ENCODE assay signal across 8 cellular contexts in genomic region chr6:27503436-27504030, GRCh38. TPM values are rescaled to one million over a fixed set of nuclear protein-coding genes. Genes with fewer than 3 reads are reported as not detected.
DNase-seq lines count a peak whose midpoint lies in the region; ATAC-seq and FAIRE-seq lines count a peak whose summit lies in the region.

No MANE protein-coding gene starts in this region.

- WGBS in ectodermal cell, 2 experiments: 2% methylated on average over 21 of the region's 21 CpGs

- peaks cover 24% of the 10 kb centered on the region for H3K27me3 ChIP-seq in ectodermal cell (ENCODE audit: control insufficient read depth, insufficient read depth, low read length, poor library complexity, severe bottlenecking)

- H3K36me3 ChIP-seq in ectodermal cell (ENCODE audit: control insufficient read depth, insufficient read depth, low read length): no peaks in the 10 kb centered on the region

- no peaks in the 10 kb centered on the region for H3K4me1 ChIP-seq in ectodermal cell (ENCODE audit: control insufficient read depth, insufficient read depth, low read length)

- H3K9me3 ChIP-seq in ectodermal cell (ENCODE audit: control insufficient read depth, low read length): no peaks in the 10 kb centered on the region

- DNase-seq in NCI-H69 (lab: John Stamatoyannopoulos, UW) (peak; percentile 74), medulla oblongata (ENCODE audit: extremely low spot score) (peak; percentile 86)
- DNase-seq in activated CD4-positive, alpha-beta T cell treated with anti-CD3 and anti-CD28 coated beads, Interleukin-2, amount 50 U/mL, for 24 hours (ENCODE audit: low read depth in 1 of 2, low spot score in 1 of 2): peak; percentile 72 to 81
- DNase-seq in stimulated activated CD8-positive, alpha-beta memory T cell treated with anti-CD3 and anti-CD28 coated beads, Interleukin-15, amount 100 ng/mL, for 1 hour (ENCODE audit: low read depth): peak; percentile 63

- H3K4me3 ChIP-seq in ectodermal cell (ENCODE audit: insufficient read depth, low read depth, low read length): peak overlapping the region; percentile 79

- H3K27ac ChIP-seq in ectodermal cell (ENCODE audit: insufficient read depth, low read depth, low read length, poor library complexity, severe bottlenecking): no peak overlapping the region

- peak; percentile 70 for FAIRE-seq in G401.6 (lab: Jason Lieb, UNC)

- ATAC-seq in HG02885 (IDR thresholded peaks at IDR 0.05; ENCODE audit: poor library complexity, unreplicated experiment) (peak; percentile 46), HG03378 (IDR thresholded peaks at IDR 0.05; ENCODE audit: unreplicated experiment) (no peak)

RNA-seq across cellular contexts. Expression of gene ZNF184, which starts 30.6 kb away (rescaled TPM):
- polyA plus RNA-seq in ectodermal cell (2013, experiment 1 of 4): 13.8 TPM
- polyA plus RNA-seq in ectodermal cell (2013, experiment 2 of 4): 12.8 TPM
- 12.4 TPM for polyA plus RNA-seq in ectodermal cell (2013, experiment 3 of 4)
- polyA plus RNA-seq in ectodermal cell (2013, experiment 4 of 4): 13.2 TPM
